25 cellular contexts compared by ENCODE assay signal in the genomic region with DNA sequence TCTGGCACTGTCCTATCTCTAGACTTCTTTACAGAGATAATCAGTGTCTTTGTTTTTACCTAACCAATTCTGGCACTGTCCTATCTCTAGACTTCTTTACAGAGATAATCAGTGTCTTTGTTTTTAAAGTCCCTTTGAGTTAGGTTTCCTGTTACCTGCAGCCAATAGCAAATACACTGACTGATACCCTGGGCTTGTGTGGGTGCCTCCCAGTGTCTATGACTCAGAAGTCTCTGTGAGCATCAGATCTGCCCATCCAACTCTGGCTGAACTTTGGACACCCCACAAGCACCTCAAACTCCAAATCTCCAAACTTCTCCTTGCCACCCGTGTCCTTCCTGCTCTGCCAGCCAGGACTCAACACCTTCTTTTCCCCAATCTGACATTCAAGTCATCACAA. TPM values are rescaled to one million over a fixed set of nuclear protein-coding genes. Genes with fewer than 3 reads are reported as not detected.
DNase-seq lines count a peak whose midpoint lies in the region; ATAC-seq, FAIRE-seq and TF ChIP-seq lines count a peak whose summit lies in the region.
"Had no signal": no experiment of that assay in that cellular context is flagged by ENCODE, and none has a peak within 500 bp of the region (broad histone marks: within the 10 kb centered on the region; RNA-seq: fewer than 3 reads in every experiment).

No MANE protein-coding gene starts in this region.

- H3K36me3 ChIP-seq in CD8-positive, alpha-beta T cell (ENCODE audit: insufficient read depth, low read length): no peaks in the 10 kb centered on the region
- H3K36me3 ChIP-seq: Peyer's patch had no signal

- peaks cover 6% of the 10 kb centered on the region for H3K4me1 ChIP-seq in CD8-positive, alpha-beta T cell (ENCODE audit: insufficient read depth, low read length)
- H3K4me1 ChIP-seq: parathyroid adenoma had no signal

- H3K27me3 ChIP-seq in CD8-positive, alpha-beta T cell (ENCODE audit: insufficient read depth, low read length): no peaks in the 10 kb centered on the region
- H3K27me3 ChIP-seq: heart left ventricle, Peyer's patch, upper lobe of left lung had no signal

- no peak for TF ChIP-seq CTCF in CD8-positive, alpha-beta T cell (IDR thresholded peaks at IDR 0.05)
- TF ChIP-seq CTCF in GM10248 (IDR thresholded peaks at IDR 0.05; ENCODE audit: control extremely low read depth, extremely low read depth, low read depth, missing control alignments) (no peak), D721Med (IDR thresholded peaks at IDR 0.05; ENCODE audit: insufficient read depth, missing control alignments) (no peak)

- H3K4me1 Mint-ChIP-seq in CD8-positive, alpha-beta T cell (ENCODE audit: low read depth): peaks cover 22% of the 10 kb centered on the region
- H3K4me1 Mint-ChIP-seq in activated T-helper 17 cell treated with anti-CD3 and anti-CD28 coated beads, Interleukin-2, amount 50 U/mL, for 72 hours: no peaks in the 10 kb centered on the region

- H3K27ac ChIP-seq in CD8-positive, alpha-beta T cell (ENCODE audit: low read depth, low read length): no peak overlapping the region
- H3K27ac ChIP-seq: heart left ventricle, HL-60, parathyroid adenoma, Peyer's patch, upper lobe of left lung had no signal

- POLR2A ChIA-PET in CD8-positive, alpha-beta T cell (lab: Charles Lee): no interaction called here
- POLR2A ChIA-PET in GM10248 (lab: Yijun Ruan, JAX): no interaction called here

- H3K9me3 Mint-ChIP-seq in CD8-positive, alpha-beta T cell: no peaks in the 10 kb centered on the region
- no peaks in the 10 kb centered on the region for H3K9me3 Mint-ChIP-seq in activated T-helper 17 cell treated with anti-CD3 and anti-CD28 coated beads, Interleukin-2, amount 50 U/mL, for 72 hours
- H3K9me3 Mint-ChIP-seq: effector memory CD8-positive, alpha-beta T cell; H9; naive thymus-derived CD4-positive, alpha-beta T cell had no signal

- H3K9me3 ChIP-seq in CD8-positive, alpha-beta T cell (ENCODE audit: low read length): no peaks in the 10 kb centered on the region
- H3K9me3 ChIP-seq: heart left ventricle, Peyer's patch, upper lobe of left lung had no signal

- no peak overlapping the region for H3K4me3 Mint-ChIP-seq in CD8-positive, alpha-beta T cell
- H3K4me3 Mint-ChIP-seq in activated T-helper 17 cell treated with anti-CD3 and anti-CD28 coated beads, Interleukin-2, amount 50 U/mL, for 72 hours: no peak overlapping the region
- H3K4me3 Mint-ChIP-seq: effector memory CD8-positive, alpha-beta T cell; H9; naive thymus-derived CD4-positive, alpha-beta T cell had no signal

- H3K4me3 ChIP-seq in CD8-positive, alpha-beta T cell (ENCODE audit: low read depth, low read length): no peak overlapping the region
- H3K4me3 ChIP-seq: heart left ventricle, Peyer's patch, upper lobe of left lung had no signal

- TF ChIP-seq POLR2A in erythroblast (IDR thresholded peaks at IDR 0.05; ENCODE audit: low read length): no peak

- no peak for ATAC-seq in CD8-positive, alpha-beta T cell
- ATAC-seq in activated T-helper 17 cell treated with anti-CD3 and anti-CD28 coated beads, Interleukin-2, amount 50 U/mL, for 72 hours (replicated peaks): peak; percentile 68
- no peak for ATAC-seq in GM18520 (IDR thresholded peaks at IDR 0.05; ENCODE audit: unreplicated experiment)
- no peak for ATAC-seq in HG03460 (IDR thresholded peaks at IDR 0.05; ENCODE audit: unreplicated experiment)
- ATAC-seq: effector memory CD8-positive, alpha-beta T cell; heart left ventricle had no signal

- peaks cover 18% of the 10 kb centered on the region for H3K36me3 Mint-ChIP-seq in CD8-positive, alpha-beta T cell
- H3K36me3 Mint-ChIP-seq in activated T-helper 17 cell treated with anti-CD3 and anti-CD28 coated beads, Interleukin-2, amount 50 U/mL, for 72 hours (ENCODE audit: low read depth): peaks cover 8% of the 10 kb centered on the region

- CTCF ChIA-PET in CD8-positive, alpha-beta T cell (lab: Charles Lee): interaction anchor here (0.7 kb wide), 1 partner anchor 80 kb away, joined by 3 read pairs; no protein-coding TSS in a partner anchor
- CTCF ChIA-PET in GM10248 (lab: Yijun Ruan, JAX): no interaction called here

- H3K27me3 Mint-ChIP-seq in CD8-positive, alpha-beta T cell (ENCODE audit: low read depth): no peaks in the 10 kb centered on the region
- no peaks in the 10 kb centered on the region for H3K27me3 Mint-ChIP-seq in activated T-helper 17 cell treated with anti-CD3 and anti-CD28 coated beads, Interleukin-2, amount 50 U/mL, for 72 hours
- H3K27me3 Mint-ChIP-seq: effector memory CD8-positive, alpha-beta T cell; naive thymus-derived CD4-positive, alpha-beta T cell had no signal

- no peak for DNase-seq in CD8-positive, alpha-beta T cell
- DNase-seq in GM10248 (ENCODE audit: extremely low spot score) (peak; percentile 16), kidney tubule cell (ENCODE audit: low spot score) (peak; percentile 23), erythroblast (lab: John Stamatoyannopoulos, UW) (no peak), D721Med (ENCODE audit: insufficient read length, low spot score) (no peak)
- DNase-seq: activated CD4-positive, CD25-positive, alpha-beta regulatory T cell; activated gamma-delta T cell; anterior cingulate cortex; effector memory CD8-positive, alpha-beta T cell; H9; heart left ventricle; KBM-7; kidney; naive thymus-derived CD4-positive, alpha-beta T cell; NCI-H2029; NCI-H446; stimulated activated CD4-positive, alpha-beta T cell treated with anti-CD3 and anti-CD28 coated beads, Interleukin-2, amount 100 ng/mL, for 24 hours; T-helper 9 cell; upper lobe of left lung had no signal

- FAIRE-seq in D721Med (lab: Jason Lieb, UNC): no peak
- FAIRE-seq: kidney had no signal

- H3K27ac Mint-ChIP-seq in CD8-positive, alpha-beta T cell: peak overlapping the region; percentile 5
- peak overlapping the region; percentile 71 for H3K27ac Mint-ChIP-seq in activated T-helper 17 cell treated with anti-CD3 and anti-CD28 coated beads, Interleukin-2, amount 50 U/mL, for 72 hours

- intact Hi-C loops in CD8-positive, alpha-beta T cell (cut with DNase I, micrococcal nuclease): no loop called here

RNA-seq across cellular contexts. Expression of gene SLC41A3, which starts 30.4 kb away (rescaled TPM):
- 10 to 100 TPM; 24.0 to 26.1 TPM for total RNA-seq in CD8-positive, alpha-beta T cell
- total RNA-seq in activated T-helper 17 cell treated with anti-CD3 and anti-CD28 coated beads, Interleukin-2, amount 50 U/mL, for 72 hours: 10 to 100 TPM; 33.1 to 50.8 TPM

Comparison
In these comparisons a context has a peak if more than half of its experiments do, and no peak if none do; other contexts are left out.
1. DNase-seq: peak in GM10248 (single experiment) and kidney tubule cell (single experiment); none in CD8-positive, alpha-beta T cell (0 of 7), erythroblast (0 of 2) and D721Med (single experiment).